In the genomic region with DNA sequence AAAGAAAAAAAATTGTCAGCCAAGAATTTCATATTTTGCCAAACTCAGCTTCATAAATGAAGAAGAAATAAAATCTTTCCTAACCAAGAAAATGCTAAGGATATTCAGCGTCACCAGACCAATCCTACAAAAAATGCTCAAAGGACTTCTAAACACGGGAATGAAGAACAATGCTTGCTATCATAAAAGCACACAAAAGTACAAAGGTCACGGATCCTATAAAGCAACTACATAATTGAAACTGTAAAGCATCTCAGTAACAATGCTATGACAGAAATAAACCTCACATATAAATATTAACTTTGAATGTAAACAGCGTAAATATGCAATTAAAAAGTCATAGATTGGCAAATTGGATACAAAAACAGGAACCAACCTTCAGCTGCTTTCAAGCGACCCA, we compare ENCODE assay signal across 26 cellular contexts.
"Had no signal": no experiment of that assay in that cellular context is flagged by ENCODE, and none has a peak within 500 bp of the region (broad histone marks: within the 10 kb centered on the region; RNA-seq: fewer than 3 reads in every experiment).

No MANE protein-coding gene starts in this region.

- H3K27ac ChIP-seq: stomach, suprapubic skin, testis, thoracic aorta, thyroid gland, tibial artery, tibial nerve, upper lobe of left lung, upper lobe of right lung, uterus, vagina had no signal

- FAIRE-seq: urothelium cell line had no signal

- H3K9me3 ChIP-seq: suprapubic skin, testis, thoracic aorta, thyroid gland, tibial artery, upper lobe of left lung, upper lobe of right lung, uterus, vagina had no signal

- H3K36me3 ChIP-seq: stomach, suprapubic skin, thoracic aorta, thyroid gland, tibial artery, tibial nerve, upper lobe of left lung, upper lobe of right lung, uterus, vagina had no signal

- H3K4me1 ChIP-seq: stomach, suprapubic skin, testis, thyroid gland, tibial artery, tibial nerve, upper lobe of left lung, upper lobe of right lung, uterus, vagina had no signal

- H3K4me3 ChIP-seq: stomach, suprapubic skin, testis, thoracic aorta, thyroid gland, tibial artery, tibial nerve, upper lobe of left lung, upper lobe of right lung, uterus, vagina had no signal

- ATAC-seq: stimulated activated effector memory CD8-positive, alpha-beta T cell treated with anti-CD3 and anti-CD28 coated beads, Interleukin-12 subunit alpha, Interleukin-12 subunit beta, amount 100 ng/mL, for 72 hours; stimulated activated memory B cell treated with anti-CD40 and anti-IgM and Interleukin-4, amounts not matched to agents 10 μg/mL and 1 μg/mL and 100 μg/mL, for 72 hours; stimulated activated naive B cell treated with anti-CD40 and anti-IgM and Interleukin-4, amounts not matched to agents 10 μg/mL and 1 μg/mL and 100 μg/mL, for 72 hours; stimulated activated naive CD8-positive, alpha-beta T cell treated with anti-CD3 and anti-CD28 coated beads, Interleukin-15, amount 100 ng/mL, for 72 hours; stimulated activated naive CD8-positive, alpha-beta T cell treated with anti-CD3 and anti-CD28 coated beads, Interleukin-15, Interleukin-2, amounts not matched to agents 100 U/mL and 50 U/mL, for 24 hours; upper lobe of right lung had no signal

- DNase-seq: stimulated activated CD4-positive, alpha-beta T cell treated with anti-CD3 and anti-CD28 coated beads, Interleukin-2, amount 100 ng/mL, for 48 hours; stimulated activated CD4-positive, alpha-beta T cell treated with anti-CD3 and anti-CD28 coated beads, Interleukin-4, amount 100 ng/mL, for 1 hour; stimulated activated CD4-positive, alpha-beta T cell treated with anti-CD3 and anti-CD28 coated beads, Interleukin-4, amount 100 ng/mL, for 24 hours; stimulated activated CD4-positive, alpha-beta T cell treated with anti-CD3 and anti-CD28 coated beads, Interleukin-4, amount 100 ng/mL, for 4 hours; stimulated activated CD8-positive, alpha-beta memory T cell treated with anti-CD3 and anti-CD28 coated beads, Interleukin-4, amount 100 ng/mL, for 48 hours; stimulated activated naive B cell treated with anti-CD40 and anti-IgM and Interleukin-4, amounts not matched to agents 10 μg/mL and 1 μg/mL and 100 μg/mL, for 72 hours; stimulated activated naive CD4-positive, alpha-beta T cell; stimulated activated naive CD4-positive, alpha-beta T cell treated with Interleukin-2 at 50 U/mL for 16 hours; stimulated activated naive CD8-positive, alpha-beta T cell treated with anti-CD3 and anti-CD28 coated beads, Interleukin-15, amount 100 ng/mL, for 72 hours; stimulated activated naive CD8-positive, alpha-beta T cell treated with anti-CD3 and anti-CD28 coated beads, Interleukin-15, Interleukin-2, amounts not matched to agents 100 U/mL and 50 U/mL, for 24 hours; stomach; substantia nigra; testis; thyroid gland; tibial artery; trophoblast cell; upper lobe of left lung; upper lobe of right lung; uterus had no signal

- H3K27me3 ChIP-seq: stomach, suprapubic skin, testis, thyroid gland, tibial artery, tibial nerve, upper lobe of left lung, upper lobe of right lung, uterus, vagina had no signal
